Comparison of ENCODE assay signal across 2 cellular contexts in the genomic region with DNA sequence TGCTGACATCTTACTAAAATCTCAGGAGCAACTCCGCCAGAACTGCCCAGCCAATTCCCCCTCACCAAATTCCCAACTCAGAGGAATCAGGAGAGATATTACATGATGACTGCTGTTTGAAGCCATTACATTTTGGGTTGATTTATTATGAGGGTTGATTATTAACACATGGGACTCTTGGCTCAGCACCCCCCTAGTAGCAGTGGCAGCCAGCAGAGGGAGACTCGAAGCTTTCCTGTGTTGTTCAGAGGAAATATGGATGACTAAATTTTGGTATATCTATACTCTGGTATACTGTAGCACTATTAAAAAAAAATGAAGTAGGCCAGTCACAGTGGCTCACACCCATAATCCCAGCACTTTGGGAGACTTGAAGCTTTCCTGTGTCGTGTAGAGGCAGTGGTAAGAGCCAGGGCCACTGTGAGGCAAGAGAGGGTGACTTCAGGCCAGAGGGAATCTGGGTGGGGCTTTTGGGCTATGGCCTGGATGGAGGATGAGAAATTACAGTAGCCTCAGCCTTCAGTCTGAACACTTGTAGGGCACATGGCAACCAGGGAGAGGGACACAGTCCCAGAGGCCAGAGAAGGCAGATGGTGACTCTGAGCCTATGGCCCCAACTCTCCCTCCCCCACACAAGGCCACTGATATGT.
TF ChIP-seq lines count a peak whose summit lies in the region.

No MANE protein-coding gene starts in this region.

TF ChIP-seq in HCT116, 20 proteins besides CTCF, POLR2A, EP300 and RAD21 (continued from another document):
- TF ChIP-seq SIN3A (IDR thresholded peaks at IDR 0.05; ENCODE audit: low read depth) (no peak), EGR1 (IDR thresholded peaks at IDR 0.05; ENCODE audit: low read depth) (no peak), YY1 (IDR thresholded peaks at IDR 0.05; ENCODE audit: extremely low read depth, insufficient replicate concordance, low read depth, low read length) (no peak), ELF1 (IDR thresholded peaks at IDR 0.05; ENCODE audit: borderline replicate concordance, low read depth) (no peak)

TF ChIP-seq in HepG2, 621 proteins besides CTCF, POLR2A, EP300 and RAD21 (continued from another document):
- peak; percentile 14 for TF ChIP-seq STAG1 (CRISPR knock-in tag; IDR thresholded peaks at IDR 0.05)
- TF ChIP-seq, protein P1, sequence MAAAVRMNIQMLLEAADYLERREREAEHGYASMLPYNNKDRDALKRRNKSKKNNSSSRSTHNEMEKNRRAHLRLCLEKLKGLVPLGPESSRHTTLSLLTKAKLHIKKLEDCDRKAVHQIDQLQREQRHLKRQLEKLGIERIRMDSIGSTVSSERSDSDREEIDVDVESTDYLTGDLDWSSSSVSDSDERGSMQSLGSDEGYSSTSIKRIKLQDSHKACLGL (CRISPR knock-in tag; IDR thresholded peaks at IDR 0.05) = no peak
